ENCODE assay signal across 23 cellular contexts in genomic region chr10:78744521-78745090, GRCh38.
A peak's percentile ranks its signal among the peaks of the same experiment; 100 is the strongest.
DNase-seq lines count a peak whose midpoint lies in the region; ATAC-seq, FAIRE-seq and TF ChIP-seq lines count a peak whose summit lies in the region.
"Had no signal": no experiment of that assay in that cellular context is flagged by ENCODE, and none has a peak within 500 bp of the region (broad histone marks: within the 10 kb centered on the region; RNA-seq: fewer than 3 reads in every experiment).

No MANE protein-coding gene starts in this region.

- peak; percentile 39 to 62 (median 52) for ATAC-seq in psoas muscle
- no peak for ATAC-seq in HG02623 (IDR thresholded peaks at IDR 0.05; ENCODE audit: unreplicated experiment)
- ATAC-seq: activated CD8-positive, alpha-beta memory T cell treated with anti-CD3 and anti-CD28 coated beads, Interleukin-2, amount 10 ng/mL, durations not matched to agents 7 days and 5 days; HCT116; T-helper 17 cell had no signal

- H3K36me3 ChIP-seq in adipocyte (ENCODE audit: control insufficient read depth, insufficient read depth, low read length, severe bottlenecking) (no peaks in the 10 kb centered on the region), kidney (ENCODE audit: control insufficient read depth in 1 of 2, insufficient read depth in 2 of 2, low read length in 2 of 2) (no peaks in the 10 kb centered on the region), psoas muscle (ENCODE audit: insufficient read depth in 1 of 2, low read depth in 1 of 2) (no peaks in the 10 kb centered on the region), osteoblast (ENCODE audit: insufficient read depth, low read length) (no peaks in the 10 kb centered on the region)
- H3K36me3 ChIP-seq: ascending aorta, colonic mucosa, tibial nerve had no signal

- H3K79me2 ChIP-seq in osteoblast (ENCODE audit: insufficient read depth, low read length) = no peaks in the 10 kb centered on the region

- TF ChIP-seq CTCF in AG10803 (conservative IDR thresholded peaks at IDR 0.05; ENCODE audit: low read length) (no peak), kidney (IDR thresholded peaks at IDR 0.05; ENCODE audit: borderline replicate concordance, extremely low read depth, insufficient read depth) (no peak), psoas muscle (IDR thresholded peaks at IDR 0.05) (no peak), GM20000 (IDR thresholded peaks at IDR 0.05; ENCODE audit: extremely low read depth, missing control alignments) (no peak), osteoblast (IDR thresholded peaks at IDR 0.05; ENCODE audit: extremely low read depth, low read depth, low read length) (no peak)

- H3K4me3 ChIP-seq in AG10803 (ENCODE audit: low read length) = no peak overlapping the region
- H3K4me3 ChIP-seq in adipocyte (ENCODE audit: low read length) = peak overlapping the region; percentile 3
- H3K4me3 ChIP-seq in kidney (ENCODE audit: low read length in 2 of 2) = no peak overlapping the region
- no peak overlapping the region for H3K4me3 ChIP-seq in psoas muscle
- no peak overlapping the region for H3K4me3 ChIP-seq in osteoblast (ENCODE audit: insufficient read depth, low read length)
- H3K4me3 ChIP-seq: ascending aorta, colonic mucosa, tibial nerve had no signal

- no peak for FAIRE-seq in kidney (lab: Jason Lieb, UNC)
- FAIRE-seq: GM12892 had no signal

- H3K4me1 ChIP-seq in adipocyte (ENCODE audit: control insufficient read depth, insufficient read depth, low read length) = peaks cover 33% of the 10 kb centered on the region
- peaks cover 10 to 16% of the 10 kb centered on the region in 2 donors for H3K4me1 ChIP-seq in kidney (ENCODE audit: control insufficient read depth in 1 of 2, insufficient read depth in 1 of 2, low read depth in 1 of 2, low read length in 2 of 2)
- H3K4me1 ChIP-seq in psoas muscle = no peaks in the 10 kb centered on the region
- no peaks in the 10 kb centered on the region for H3K4me1 ChIP-seq in osteoblast (ENCODE audit: insufficient read depth, low read length)
- H3K4me1 ChIP-seq: ascending aorta, colonic mucosa had no signal

- H3K9ac ChIP-seq in adipocyte (ENCODE audit: low read length) = peak overlapping the region; percentile 14
- H3K9ac ChIP-seq in kidney (ENCODE audit: low read length in 2 of 2) = no peak overlapping the region

- no peak overlapping the region for H2AFZ ChIP-seq in osteoblast (ENCODE audit: low read length)

- H3K27ac ChIP-seq in kidney (ENCODE audit: low read depth in 2 of 2, low read length in 2 of 2) = peak overlapping the region; percentile 27 to 32
- H3K27ac ChIP-seq in psoas muscle = no peak overlapping the region
- no peak overlapping the region for H3K27ac ChIP-seq in osteoblast (ENCODE audit: low read depth, low read length)
- H3K27ac ChIP-seq: ascending aorta, colonic mucosa had no signal

- intact Hi-C loops in kidney (cut with DNase I) (no loop called here), psoas muscle (cut with DNase I) (no loop called here)

- H3K27me3 ChIP-seq in adipocyte (replicated peaks; ENCODE audit: control insufficient read depth, insufficient read depth, low read length) = no peaks in the 10 kb centered on the region
- H3K27me3 ChIP-seq in psoas muscle (ENCODE audit: insufficient read depth in 3 of 3, low read length in 2 of 3) = no peaks in the 10 kb centered on the region
- peaks cover 45% of the 10 kb centered on the region for H3K27me3 ChIP-seq in osteoblast (ENCODE audit: insufficient read depth, low read length)
- H3K27me3 ChIP-seq: ascending aorta, colonic mucosa, tibial nerve had no signal

- no peaks in the 10 kb centered on the region for H4K20me1 ChIP-seq in osteoblast (ENCODE audit: insufficient read depth, low read length)

- no peaks in the 10 kb centered on the region for H3K9me3 ChIP-seq in adipocyte (ENCODE audit: control insufficient read depth, low read length)
- no peaks in the 10 kb centered on the region for H3K9me3 ChIP-seq in kidney (ENCODE audit: control insufficient read depth in 1 of 2, low read length in 2 of 2)
- no peaks in the 10 kb centered on the region for H3K9me3 ChIP-seq in psoas muscle
- no peaks in the 10 kb centered on the region for H3K9me3 ChIP-seq in osteoblast (ENCODE audit: low read depth, low read length)
- H3K9me3 ChIP-seq: ascending aorta, colonic mucosa, tibial nerve had no signal

- no peak overlapping the region for H3K4me2 ChIP-seq in osteoblast (ENCODE audit: insufficient read depth, low read length)

- DNase-seq in AG10803 (ENCODE audit: low read depth) (peak; percentile 57), adipocyte (ENCODE audit: low read depth) (no peak), kidney (no peak), psoas muscle (peak; percentile 32 to 73), GM20000 (ENCODE audit: low spot score) (no peak), ACHN (no peak), osteoblast (ENCODE audit: insufficient read length, low spot score, missing footprints) (no peak)
- DNase-seq: activated CD8-positive, alpha-beta memory T cell treated with anti-CD3 and anti-CD28 coated beads, Interleukin-2, amount 10 ng/mL, durations not matched to agents 7 days and 5 days; activated effector memory CD4-positive, alpha-beta T cell treated with Interleukin-2 at 50 U/mL for 16 hours; colonic mucosa; head of caudate nucleus; kidney glomerular epithelial cell; naive B cell; NCI-H1092; NCI-H774; RPMI8226; stimulated activated CD4-positive, alpha-beta T cell treated with anti-CD3 and anti-CD28 coated beads, Interleukin-1b, Interleukin-23, amount 100 ng/mL, for 48 hours; T-helper 17 cell had no signal

- 57 to 72% (median 63%) methylated on average over 9 of the region's 9 CpGs for WGBS in psoas muscle, 3 donors

- in situ Hi-C loops in ACHN (cut with HindIII; ENCODE audit: low pct_ligation_motif_present, low pct_unique_long_range_greater_than_20kb, low sequenced_read_pairs) = no loop called here

Comparison
In these comparisons a context has a peak if more than half of its experiments do, and no peak if none do; other contexts are left out.
1. DNase-seq: peak in AG10803 (single experiment) and psoas muscle (2 of 2); none in adipocyte (single experiment), kidney (single experiment), GM20000 (single experiment), ACHN (single experiment) and osteoblast (single experiment).
2. H3K27ac ChIP-seq: peak in kidney (2 of 2); none in psoas muscle (single experiment) and osteoblast (single experiment).